ENCODE assay signal across 11 cellular contexts in the genomic region with DNA sequence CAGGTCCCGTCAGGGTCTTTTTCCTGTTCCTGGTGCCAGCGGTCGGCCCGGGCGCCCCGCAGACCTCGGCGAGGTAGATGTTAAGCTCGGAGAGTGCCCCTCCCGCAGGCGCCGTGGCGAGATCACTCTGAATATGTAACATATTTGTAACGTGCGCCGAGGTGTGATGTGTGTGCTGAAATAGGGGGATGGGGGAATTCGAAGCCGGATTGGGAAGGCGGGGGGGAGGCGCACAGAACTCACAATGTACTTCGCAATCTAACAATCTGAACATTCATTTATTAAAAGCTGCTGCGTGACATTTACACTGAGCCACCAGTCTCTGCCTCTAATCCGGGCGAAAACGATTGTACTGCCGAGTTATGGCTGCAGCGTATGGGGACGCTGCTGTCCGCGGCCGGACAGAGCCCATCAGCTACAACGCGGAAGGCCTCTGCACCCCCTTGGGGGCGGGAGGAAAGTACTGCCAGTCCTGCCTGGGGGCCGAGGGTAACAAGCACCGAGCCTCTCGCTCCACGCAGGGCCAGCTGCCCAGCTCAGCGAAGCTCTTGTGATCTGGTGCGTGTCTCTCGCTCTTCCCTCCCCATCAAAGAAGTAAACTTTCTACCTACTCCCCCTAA. TPM values are rescaled to one million over a fixed set of nuclear protein-coding genes. Genes with fewer than 3 reads are reported as not detected.
DNase-seq lines count a peak whose midpoint lies in the region; ATAC-seq and TF ChIP-seq lines count a peak whose summit lies in the region.
"Had no signal": no experiment of that assay in that cellular context is flagged by ENCODE, and none has a peak within 500 bp of the region (broad histone marks: within the 10 kb centered on the region; RNA-seq: fewer than 3 reads in every experiment).

No MANE protein-coding gene starts in this region.

- peak overlapping the region; percentile 44 for H3K4me3 ChIP-seq in rectal smooth muscle tissue (ENCODE audit: low read length)

- H3K27me3 Mint-ChIP-seq in T-cell = peaks cover 84 to 95% of the 10 kb centered on the region in 2 donors
- H3K27me3 Mint-ChIP-seq in glutamatergic neuron (ENCODE audit: unreplicated experiment) = peaks cover 42% of the 10 kb centered on the region

- no peak for TF ChIP-seq CTCF in glutamatergic neuron (IDR thresholded peaks at IDR 0.05; ENCODE audit: partially characterized antibody, unreplicated experiment)

- peaks cover 5% of the 10 kb centered on the region for H3K4me1 ChIP-seq in rectal smooth muscle tissue (ENCODE audit: control insufficient read depth, insufficient read depth, low read length)

- in situ Hi-C loops in G401 (cut with HindIII; ENCODE audit: low sequenced_read_pairs) = no loop called here

- ATAC-seq in T-cell (replicated peaks in 1 of 4) (peak in 1 of 4 experiments; percentile 24), GM18498 (IDR thresholded peaks at IDR 0.05; ENCODE audit: unreplicated experiment) (no peak), HG02840 (IDR thresholded peaks at IDR 0.05; ENCODE audit: low FRiP score, unreplicated experiment) (no peak)

- no peaks in the 10 kb centered on the region for H3K36me3 Mint-ChIP-seq in T-cell
- no peaks in the 10 kb centered on the region for H3K36me3 Mint-ChIP-seq in glutamatergic neuron (ENCODE audit: unreplicated experiment)

- H3K4me1 Mint-ChIP-seq in T-cell = peaks cover 57 to 88% (median 68%) of the 10 kb centered on the region in 3 donors
- peaks cover 20% of the 10 kb centered on the region for H3K4me1 Mint-ChIP-seq in glutamatergic neuron (ENCODE audit: low read depth, unreplicated experiment)

- H3K9me3 Mint-ChIP-seq in T-cell (peaks cover 7% of the 10 kb centered on the region in 3 donors), glutamatergic neuron (ENCODE audit: unreplicated experiment) (peaks cover 32% of the 10 kb centered on the region)

- DNase-seq in G401 (ENCODE audit: low spot score) (peak; percentile 73), T-cell (no peak), glutamatergic neuron (peak; percentile 48)
- DNase-seq in stimulated activated naive CD4-positive, alpha-beta T cell treated with Interleukin-2 at 50 U/mL for 16 hours (lab: John Stamatoyannopoulos, UW) = no peak
- DNase-seq in stimulated activated CD4-positive, alpha-beta T cell treated with anti-CD3 and anti-CD28 coated beads, Interleukin-4, amount 100 ng/mL, for 4 hours = no peak
- DNase-seq: cerebellar nuclear complex, NCI-H2029 had no signal

- peaks cover 73% of the 10 kb centered on the region for H3K27me3 ChIP-seq in rectal smooth muscle tissue (ENCODE audit: control insufficient read depth, insufficient read depth, low read length)

- H3K27ac ChIP-seq in rectal smooth muscle tissue (ENCODE audit: low read depth, low read length) = no peak overlapping the region

- POLR2A ChIA-PET in T-cell (lab: Charles Lee) = no interaction called here

- CTCF ChIA-PET in T-cell (lab: Charles Lee) = no interaction called here

- H3K9ac ChIP-seq in rectal smooth muscle tissue (ENCODE audit: low read length) = no peak overlapping the region

- H3K36me3 ChIP-seq in rectal smooth muscle tissue (ENCODE audit: control insufficient read depth, insufficient read depth, low read length) = no peaks in the 10 kb centered on the region

- H3K4me3 Mint-ChIP-seq in T-cell (peak overlapping the region; percentile 37 to 75 (median 65)), glutamatergic neuron (ENCODE audit: unreplicated experiment) (peak overlapping the region; percentile 92)

- H3K27ac Mint-ChIP-seq in T-cell (peak overlapping the region; percentile 4 to 69), glutamatergic neuron (ENCODE audit: unreplicated experiment) (peak overlapping the region; percentile 76)

RNA-seq across cellular contexts. Expression of a gene that starts 8.3 kb away (rescaled TPM):
- total RNA-seq in G401 (2014; rRNA removed; shearing (Covaris generic)) = 0.06 and 0.07 TPM in 2 replicates
- total RNA-seq in T-cell = not detected
- 0.27 TPM for total RNA-seq in glutamatergic neuron (ENCODE audit: unreplicated experiment)
- total RNA-seq: liver had no signal

Comparison
In these comparisons a context has a peak if more than half of its experiments do, and no peak if none do; other contexts are left out.
1. DNase-seq: peak in G401 (single experiment) and glutamatergic neuron (single experiment); none in T-cell (0 of 34), stimulated activated naive CD4-positive, alpha-beta T cell treated with Interleukin-2 at 50 U/mL for 16 hours (single experiment) and stimulated activated CD4-positive, alpha-beta T cell treated with anti-CD3 and anti-CD28 coated beads, Interleukin-4, amount 100 ng/mL, for 4 hours (0 of 2).